1 cellular context compared by ENCODE assay signal in the genomic region with DNA sequence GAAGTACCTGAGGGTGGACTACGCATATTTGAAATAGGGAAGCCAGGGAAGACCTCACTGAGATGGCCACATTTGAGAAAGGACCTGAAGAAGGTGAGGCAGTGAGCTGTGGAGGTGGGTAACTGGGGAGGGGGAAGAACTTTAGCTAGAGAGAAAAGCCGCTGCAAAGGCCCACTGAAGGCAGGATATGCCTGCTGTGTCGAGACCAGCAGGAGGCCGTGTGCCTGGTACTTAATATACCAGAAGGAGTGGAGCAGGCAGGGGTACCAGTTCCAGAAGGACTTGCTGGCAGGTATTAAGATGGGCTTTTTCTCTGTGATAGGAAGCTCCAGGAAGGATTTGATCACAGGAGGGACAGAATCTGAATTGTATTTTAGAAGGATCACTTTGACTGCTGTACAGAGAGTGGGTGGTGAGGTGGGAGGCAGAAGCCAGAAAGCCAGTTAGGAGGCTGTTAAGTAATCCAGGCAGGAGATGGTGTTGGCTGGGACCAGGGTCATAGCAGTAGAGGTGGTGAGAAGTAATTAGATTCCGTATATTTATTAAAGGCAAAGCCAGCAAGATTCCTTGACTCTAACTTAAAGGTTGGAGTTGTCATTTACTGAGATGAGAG.
TF ChIP-seq lines count a peak whose summit lies in the region.

No MANE protein-coding gene starts in this region.

TF ChIP-seq in IMR-90, 13 proteins besides CTCF, POLR2A, EP300 and RAD21:
- TF ChIP-seq MAFK (IDR thresholded peaks at IDR 0.05; ENCODE audit: low read depth, low read length) (no peak), SMC3 (IDR thresholded peaks at IDR 0.05; ENCODE audit: low read depth, low read length) (no peak), CEBPB (IDR thresholded peaks at IDR 0.05; ENCODE audit: low read depth, low read length) (no peak), RFX5 (IDR thresholded peaks at IDR 0.05; ENCODE audit: low read depth, low read length) (no peak), USF2 (IDR thresholded peaks at IDR 0.05; ENCODE audit: low read depth, low read length) (no peak), FOS (IDR thresholded peaks at IDR 0.05; ENCODE audit: low read depth, low read length) (no peak), ELK1 (IDR thresholded peaks at IDR 0.05; ENCODE audit: borderline replicate concordance, low read depth, low read length) (no peak), MXI1 (IDR thresholded peaks at IDR 0.05; ENCODE audit: borderline replicate concordance, low read depth, low read length) (no peak), RCOR1 (IDR thresholded peaks at IDR 0.05; ENCODE audit: insufficient replicate concordance, low read length) (no peak), MAZ (IDR thresholded peaks at IDR 0.05; ENCODE audit: borderline replicate concordance, low read depth, low read length) (no peak), NFE2L2 (IDR thresholded peaks at IDR 0.05; ENCODE audit: low read depth, low read length) (no peak), BHLHE40 (IDR thresholded peaks at IDR 0.05; ENCODE audit: low read depth, low read length) (no peak), CHD1 (IDR thresholded peaks at IDR 0.05; ENCODE audit: low read depth, low read length) (no peak)
